ENCODE assay signal across 8 cellular contexts in genomic region chr19:43777163-43777700, GRCh38. TPM values are rescaled to one million over a fixed set of nuclear protein-coding genes. Genes with fewer than 3 reads are reported as not detected.
DNase-seq lines count a peak whose midpoint lies in the region; TF ChIP-seq lines count a peak whose summit lies in the region.

No MANE protein-coding gene starts in this region.

- no peak overlapping the region for H3K4me3 ChIP-seq in astrocyte of the spinal cord (ENCODE audit: low read depth, low read length)
- no peak overlapping the region for H3K4me3 ChIP-seq in skin epidermis

- peak overlapping the region in 17 of 21 experiments; percentile 7 to 86 (median 61) for H3K27ac ChIP-seq in skin epidermis

- in situ Hi-C loops in astrocyte of the spinal cord (cut with HindIII; ENCODE audit: low sequenced_read_pairs) = no loop called here

- peak; percentile 64 for DNase-seq in NCI-H2107 treated with DMSO at 0.1 percent for 48 hours (lab: John Stamatoyannopoulos, UW; ENCODE audit: unreplicated experiment)
- no peak for DNase-seq in NCI-H2107 (lab: John Stamatoyannopoulos, UW)
- peak; percentile 88 for DNase-seq in RPMI7951 (ENCODE audit: low read depth)
- DNase-seq in astrocyte of the spinal cord (ENCODE audit: low read depth, low spot score) = peak; percentile 73
- no peak for DNase-seq in NCI-H446 (lab: John Stamatoyannopoulos, UW)
- DNase-seq in COLO668 (lab: John Stamatoyannopoulos, UW; ENCODE audit: unreplicated experiment) = no peak
- DNase-seq in NCI-H1417 (lab: John Stamatoyannopoulos, UW) = no peak

- no peak for TF ChIP-seq CTCF in astrocyte of the spinal cord (IDR thresholded peaks at IDR 0.05; ENCODE audit: low read depth, low read length)

RNA-seq across cellular contexts. Expression of gene KCNN4, which starts 3.5 kb away (rescaled TPM):
- total RNA-seq in RPMI7951 (2014; rRNA removed; shearing (Covaris generic)) = 71.6 and 126 TPM in 2 replicates

RNA-seq across cellular contexts. Expression of gene SMG9, which starts 22.5 kb away (rescaled TPM):
- 17.0 and 39.3 TPM in 2 replicates for total RNA-seq in RPMI7951 (2014; rRNA removed; shearing (Covaris generic))

RNA-seq across cellular contexts. Expression of gene LYPD5, which starts 25.0 kb away (rescaled TPM):
- total RNA-seq in RPMI7951 (2014; rRNA removed; shearing (Covaris generic)) = 0.24 and 0.59 TPM in 2 replicates

RNA-seq across cellular contexts. Expression of gene ZNF283, which starts 49.9 kb away (rescaled TPM):
- 8.6 and 9.4 TPM in 2 replicates for total RNA-seq in RPMI7951 (2014; rRNA removed; shearing (Covaris generic))

Comparison
In these comparisons a context has a peak if more than half of its experiments do, and no peak if none do; other contexts are left out.
1. DNase-seq: peak in NCI-H2107 treated with DMSO at 0.1 percent for 48 hours (single experiment), RPMI7951 (single experiment) and astrocyte of the spinal cord (single experiment); none in NCI-H2107 (single experiment), NCI-H446 (0 of 2), COLO668 (single experiment) and NCI-H1417 (0 of 3).